Comparison of ENCODE assay signal across 1 cellular context in the genomic region with DNA sequence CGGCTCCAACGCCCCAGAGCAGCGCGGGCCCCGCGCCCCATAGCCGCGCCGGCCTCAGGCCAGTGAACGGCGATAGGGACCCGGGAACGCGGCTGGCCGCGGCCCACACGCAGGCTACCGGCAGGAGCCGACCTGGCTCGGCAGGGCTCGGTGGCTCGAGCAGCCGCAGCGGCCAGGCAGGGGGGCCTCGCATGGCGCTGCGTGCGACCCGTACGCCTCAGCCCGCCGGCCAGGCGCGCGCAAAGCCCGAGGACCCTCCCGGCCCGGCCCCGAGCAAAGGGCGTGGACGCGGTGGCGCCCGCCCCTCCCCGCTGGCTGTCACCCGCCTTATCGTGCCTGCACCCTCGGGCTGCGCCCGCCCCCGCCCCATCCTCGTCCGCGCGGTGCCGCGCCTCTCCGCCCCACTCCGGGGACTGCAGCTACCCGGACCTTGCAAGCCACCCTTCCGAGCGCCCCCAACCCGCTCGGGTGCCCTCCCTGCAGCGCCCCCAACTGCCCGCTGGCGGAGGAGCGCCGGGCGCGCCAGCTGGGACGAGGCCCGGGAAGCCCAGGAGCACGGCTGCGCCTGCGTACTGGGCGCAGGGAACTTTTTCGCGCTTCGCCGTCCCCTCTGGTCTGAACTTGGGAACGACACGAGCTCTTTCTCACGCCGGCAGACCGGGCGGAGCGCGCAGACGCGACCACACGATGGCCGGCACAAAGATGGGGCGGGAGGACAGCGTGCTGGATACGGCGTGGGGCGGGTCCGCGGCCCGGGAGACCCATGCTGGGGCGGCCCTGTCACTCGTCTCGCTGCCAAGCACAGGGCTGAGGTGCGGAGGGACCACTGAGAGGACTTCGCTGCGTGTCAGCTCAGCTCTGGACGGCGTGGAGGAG.
TF ChIP-seq lines count a peak whose summit lies in the region.

Gene ABCB10, minus strand, starts transcription at position 248 of the 876 bp plus-strand sequence. Its CDS starts 55 bp downstream, at position 193.

TF ChIP-seq in HepG2, 621 proteins besides CTCF, POLR2A, EP300 and RAD21 (continued from another document and continues in another):
- TF ChIP-seq ZNF317 (CRISPR knock-in tag; IDR thresholded peaks at IDR 0.05) = peak; percentile 63; the same call in 1 of the 2 replicates
- TF ChIP-seq HOMEZ (CRISPR knock-in tag; IDR thresholded peaks at IDR 0.05; ENCODE audit: low read depth) = peak; percentile 74; the same call in 1 of the 2 replicates
- TF ChIP-seq NFKB2 (CRISPR knock-in tag; IDR thresholded peaks at IDR 0.05; ENCODE audit: borderline replicate concordance) = peak; percentile 56; the same call in 1 of the 2 replicates
- no peak for TF ChIP-seq RFX1 (IDR thresholded peaks at IDR 0.05)
- TF ChIP-seq, protein P1, sequence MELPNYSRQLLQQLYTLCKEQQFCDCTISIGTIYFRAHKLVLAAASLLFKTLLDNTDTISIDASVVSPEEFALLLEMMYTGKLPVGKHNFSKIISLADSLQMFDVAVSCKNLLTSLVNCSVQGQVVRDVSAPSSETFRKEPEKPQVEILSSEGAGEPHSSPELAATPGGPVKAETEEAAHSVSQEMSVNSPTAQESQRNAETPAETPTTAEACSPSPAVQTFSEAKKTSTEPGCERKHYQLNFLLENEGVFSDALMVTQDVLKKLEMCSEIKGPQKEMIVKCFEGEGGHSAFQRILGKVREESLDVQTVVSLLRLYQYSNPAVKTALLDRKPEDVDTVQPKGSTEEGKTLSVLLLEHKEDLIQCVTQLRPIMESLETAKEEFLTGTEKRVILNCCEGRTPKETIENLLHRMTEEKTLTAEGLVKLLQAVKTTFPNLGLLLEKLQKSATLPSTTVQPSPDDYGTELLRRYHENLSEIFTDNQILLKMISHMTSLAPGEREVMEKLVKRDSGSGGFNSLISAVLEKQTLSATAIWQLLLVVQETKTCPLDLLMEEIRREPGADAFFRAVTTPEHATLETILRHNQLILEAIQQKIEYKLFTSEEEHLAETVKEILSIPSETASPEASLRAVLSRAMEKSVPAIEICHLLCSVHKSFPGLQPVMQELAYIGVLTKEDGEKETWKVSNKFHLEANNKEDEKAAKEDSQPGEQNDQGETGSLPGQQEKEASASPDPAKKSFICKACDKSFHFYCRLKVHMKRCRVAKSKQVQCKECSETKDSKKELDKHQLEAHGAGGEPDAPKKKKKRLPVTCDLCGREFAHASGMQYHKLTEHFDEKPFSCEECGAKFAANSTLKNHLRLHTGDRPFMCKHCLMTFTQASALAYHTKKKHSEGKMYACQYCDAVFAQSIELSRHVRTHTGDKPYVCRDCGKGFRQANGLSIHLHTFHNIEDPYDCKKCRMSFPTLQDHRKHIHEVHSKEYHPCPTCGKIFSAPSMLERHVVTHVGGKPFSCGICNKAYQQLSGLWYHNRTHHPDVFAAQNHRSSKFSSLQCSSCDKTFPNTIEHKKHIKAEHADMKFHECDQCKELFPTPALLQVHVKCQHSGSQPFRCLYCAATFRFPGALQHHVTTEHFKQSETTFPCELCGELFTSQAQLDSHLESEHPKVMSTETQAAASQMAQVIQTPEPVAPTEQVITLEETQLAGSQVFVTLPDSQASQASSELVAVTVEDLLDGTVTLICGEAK (IDR thresholded peaks at IDR 0.05) = no peak
- TF ChIP-seq, protein P1 (CRISPR knock-in tag; IDR thresholded peaks at IDR 0.05) = peak; percentile 39; the same call in 1 of the 2 replicates
- no peak for TF ChIP-seq ZNF124 (CRISPR knock-in tag; IDR thresholded peaks at IDR 0.05)
- peak; percentile 93 for TF ChIP-seq ZNF224 (CRISPR knock-in tag; IDR thresholded peaks at IDR 0.05)
- no peak for TF ChIP-seq ZNF7 (CRISPR knock-in tag; IDR thresholded peaks at IDR 0.05)
- no peak for TF ChIP-seq TRIM24 (CRISPR knock-in tag; IDR thresholded peaks at IDR 0.05)
- TF ChIP-seq ZNF12 (CRISPR knock-in tag; IDR thresholded peaks at IDR 0.05) = no peak
- peak; percentile 57 for TF ChIP-seq ZNF503 (CRISPR knock-in tag; IDR thresholded peaks at IDR 0.05)
- peak; percentile 94 for TF ChIP-seq ZNF687 (CRISPR knock-in tag; IDR thresholded peaks at IDR 0.05)
- no peak for TF ChIP-seq ZFP62 (CRISPR knock-in tag; IDR thresholded peaks at IDR 0.05)
- TF ChIP-seq, protein P2, sequence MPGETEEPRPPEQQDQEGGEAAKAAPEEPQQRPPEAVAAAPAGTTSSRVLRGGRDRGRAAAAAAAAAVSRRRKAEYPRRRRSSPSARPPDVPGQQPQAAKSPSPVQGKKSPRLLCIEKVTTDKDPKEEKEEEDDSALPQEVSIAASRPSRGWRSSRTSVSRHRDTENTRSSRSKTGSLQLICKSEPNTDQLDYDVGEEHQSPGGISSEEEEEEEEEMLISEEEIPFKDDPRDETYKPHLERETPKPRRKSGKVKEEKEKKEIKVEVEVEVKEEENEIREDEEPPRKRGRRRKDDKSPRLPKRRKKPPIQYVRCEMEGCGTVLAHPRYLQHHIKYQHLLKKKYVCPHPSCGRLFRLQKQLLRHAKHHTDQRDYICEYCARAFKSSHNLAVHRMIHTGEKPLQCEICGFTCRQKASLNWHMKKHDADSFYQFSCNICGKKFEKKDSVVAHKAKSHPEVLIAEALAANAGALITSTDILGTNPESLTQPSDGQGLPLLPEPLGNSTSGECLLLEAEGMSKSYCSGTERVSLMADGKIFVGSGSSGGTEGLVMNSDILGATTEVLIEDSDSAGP (CRISPR knock-in tag; IDR thresholded peaks at IDR 0.05; ENCODE audit: borderline replicate concordance) = peak; percentile 92
- TF ChIP-seq ZSCAN25 (CRISPR knock-in tag; IDR thresholded peaks at IDR 0.05) = peak; percentile 83
- TF ChIP-seq ZFY (CRISPR knock-in tag; IDR thresholded peaks at IDR 0.05) = peak; percentile 90
- TF ChIP-seq GFI1 (CRISPR knock-in tag; IDR thresholded peaks at IDR 0.05; ENCODE audit: borderline replicate concordance) = no peak; the same call in 1 of the 2 replicates
- TF ChIP-seq JDP2 (CRISPR knock-in tag; IDR thresholded peaks at IDR 0.05; ENCODE audit: borderline replicate concordance) = peak; percentile 44; the same call in 1 of the 2 replicates
- TF ChIP-seq NR2F1 (CRISPR knock-in tag; IDR thresholded peaks at IDR 0.05) = no peak
- peak; percentile 83 for TF ChIP-seq TBX2 (CRISPR knock-in tag; IDR thresholded peaks at IDR 0.05; ENCODE audit: borderline replicate concordance)
- no peak for TF ChIP-seq U2AF1 (optimal IDR thresholded peaks at IDR 0.05; ENCODE audit: low read depth, low read length)
- TF ChIP-seq SIN3A (IDR thresholded peaks at IDR 0.05; ENCODE audit: borderline replicate concordance, low read depth, low read length) = peak; percentile 48; the same call in 1 of the 2 replicates
- TF ChIP-seq ZNF484 (CRISPR knock-in tag; IDR thresholded peaks at IDR 0.05; ENCODE audit: borderline replicate concordance, low read depth) = 0 out of 2 replicates have a peak, but pooled peaks have one; percentile 27
- TF ChIP-seq ERF (CRISPR knock-in tag; IDR thresholded peaks at IDR 0.05) = peak; percentile 83
- TF ChIP-seq ZNF775 (CRISPR knock-in tag; IDR thresholded peaks at IDR 0.05; ENCODE audit: borderline replicate concordance) = no peak
- TF ChIP-seq CEBPG (CRISPR knock-in tag; IDR thresholded peaks at IDR 0.05) = no peak
- peak; percentile 95; the same call in 1 of the 2 replicates for TF ChIP-seq ZNF136 (CRISPR knock-in tag; IDR thresholded peaks at IDR 0.05; ENCODE audit: low read depth)
- TF ChIP-seq ZBTB3 (CRISPR knock-in tag; IDR thresholded peaks at IDR 0.05; ENCODE audit: borderline replicate concordance, low read depth) = 0 out of 2 replicates have a peak, but pooled peaks have one; percentile 62
- 0 out of 2 replicates have a peak, but pooled peaks have one; percentile 48 for TF ChIP-seq CC2D1A (CRISPR knock-in tag; IDR thresholded peaks at IDR 0.05)
- TF ChIP-seq NFATC3 (CRISPR knock-in tag; IDR thresholded peaks at IDR 0.05) = peak; percentile 42; the same call in 1 of the 2 replicates
- TF ChIP-seq SUZ12 (IDR thresholded peaks at IDR 0.05; ENCODE audit: low read depth, low read length) = no peak
- peak; percentile 73; the same call in 1 of the 2 replicates for TF ChIP-seq MTA1 (CRISPR knock-in tag; IDR thresholded peaks at IDR 0.05; ENCODE audit: borderline replicate concordance)
- peak; percentile 58 for TF ChIP-seq ELF3 (CRISPR knock-in tag; IDR thresholded peaks at IDR 0.05)
- TF ChIP-seq ZNF33A (CRISPR knock-in tag; IDR thresholded peaks at IDR 0.05; ENCODE audit: borderline replicate concordance) = no peak
- TF ChIP-seq, protein P3, sequence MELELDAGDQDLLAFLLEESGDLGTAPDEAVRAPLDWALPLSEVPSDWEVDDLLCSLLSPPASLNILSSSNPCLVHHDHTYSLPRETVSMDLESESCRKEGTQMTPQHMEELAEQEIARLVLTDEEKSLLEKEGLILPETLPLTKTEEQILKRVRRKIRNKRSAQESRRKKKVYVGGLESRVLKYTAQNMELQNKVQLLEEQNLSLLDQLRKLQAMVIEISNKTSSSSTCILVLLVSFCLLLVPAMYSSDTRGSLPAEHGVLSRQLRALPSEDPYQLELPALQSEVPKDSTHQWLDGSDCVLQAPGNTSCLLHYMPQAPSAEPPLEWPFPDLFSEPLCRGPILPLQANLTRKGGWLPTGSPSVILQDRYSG (CRISPR knock-in tag; IDR thresholded peaks at IDR 0.05) = 0 out of 2 replicates have a peak, but pooled peaks have one; percentile 54
- TF ChIP-seq ZNF883 (CRISPR knock-in tag; IDR thresholded peaks at IDR 0.05; ENCODE audit: not compliant biosample characterization) = peak; percentile 85
- TF ChIP-seq ZNF180 (CRISPR knock-in tag; IDR thresholded peaks at IDR 0.05; ENCODE audit: borderline replicate concordance, low read depth) = no peak
- TF ChIP-seq U2AF2 (IDR thresholded peaks at IDR 0.05; ENCODE audit: low read depth, low read length) = no peak
